In genomic region chr6:19851273-19852089, GRCh38 we compare ENCODE assay signal across 8 cellular contexts. TPM values are rescaled to one million over a fixed set of nuclear protein-coding genes. Genes with fewer than 3 reads are reported as not detected.
DNase-seq lines count a peak whose midpoint lies in the region; ATAC-seq and TF ChIP-seq lines count a peak whose summit lies in the region.

No MANE protein-coding gene starts in this region.

- no peaks in the 10 kb centered on the region for H3K36me3 ChIP-seq in HEK293 (ENCODE audit: control insufficient read depth in 2 of 2, insufficient read depth in 1 of 2, low read length in 2 of 2)
- no peaks in the 10 kb centered on the region for H3K36me3 ChIP-seq in ascending aorta

- no peaks in the 10 kb centered on the region for H3K36me3 Mint-ChIP-seq in activated T-helper 17 cell treated with anti-CD3 and anti-CD28 coated beads, Interleukin-2, amount 50 U/mL, for 72 hours (ENCODE audit: low read depth)

- DNase-seq in NCI-H2107 (lab: John Stamatoyannopoulos, UW): peak; percentile 23
- no peak for DNase-seq in ascending aorta (ENCODE audit: low spot score in 2 of 2)
- DNase-seq in right cardiac atrium: no peak
- peak; percentile 45 for DNase-seq in skeletal muscle cell (ENCODE audit: low read depth)

- no peaks in the 10 kb centered on the region for H3K27me3 ChIP-seq in ascending aorta
- no peaks in the 10 kb centered on the region for H3K27me3 ChIP-seq in right cardiac atrium (ENCODE audit: control insufficient read depth, insufficient read depth)

- no peak overlapping the region for H3K4me3 Mint-ChIP-seq in activated T-helper 17 cell treated with anti-CD3 and anti-CD28 coated beads, Interleukin-2, amount 50 U/mL, for 72 hours

- POLR2A ChIA-PET in HEK293 (lab: Yijun Ruan, JAX): interaction anchor here (8.5 kb wide), 1 partner anchor 13 kb away, joined by 73 read pairs; the partner anchor contains the start of gene ID4

- H3K4me1 Mint-ChIP-seq in activated T-helper 17 cell treated with anti-CD3 and anti-CD28 coated beads, Interleukin-2, amount 50 U/mL, for 72 hours: no peaks in the 10 kb centered on the region

- peak; percentile 92 to 93 for ATAC-seq in right cardiac atrium
- ATAC-seq in activated T-helper 17 cell treated with anti-CD3 and anti-CD28 coated beads, Interleukin-2, amount 50 U/mL, for 72 hours (replicated peaks): no peak
- ATAC-seq in activated CD4-positive, CD25-positive, alpha-beta regulatory T cell treated with anti-CD3 and anti-CD28 coated beads, Interleukin-2, amount 50 U/mL, for 24 hours: no peak

- H3K4me3 ChIP-seq in HEK293 (ENCODE audit: low read depth, low read length): no peak overlapping the region
- peak overlapping the region in 1 of 2 donors; percentile 48 for H3K4me3 ChIP-seq in ascending aorta
- peak overlapping the region; percentile 7 for H3K4me3 ChIP-seq in right cardiac atrium (ENCODE audit: low read length)
- no peak overlapping the region for H3K4me3 ChIP-seq in skeletal muscle cell (ENCODE audit: low read depth, low read length)

- H3K9me3 ChIP-seq in HEK293 (ENCODE audit: control insufficient read depth, insufficient read depth, low read depth, low read length) (no peaks in the 10 kb centered on the region), ascending aorta (no peaks in the 10 kb centered on the region), right cardiac atrium (ENCODE audit: control insufficient read depth, low read length) (no peaks in the 10 kb centered on the region)

- WGBS in right cardiac atrium: 27% methylated on average over 10 of the region's 10 CpGs

- no peak overlapping the region for H3K27ac Mint-ChIP-seq in activated T-helper 17 cell treated with anti-CD3 and anti-CD28 coated beads, Interleukin-2, amount 50 U/mL, for 72 hours

- H3K4me1 ChIP-seq in HEK293 (ENCODE audit: control insufficient read depth, insufficient read depth, low read length): peaks cover 13% of the 10 kb centered on the region
- H3K4me1 ChIP-seq in ascending aorta: peaks cover 5 to 15% of the 10 kb centered on the region in 2 donors
- no peaks in the 10 kb centered on the region for H3K4me1 ChIP-seq in right cardiac atrium (ENCODE audit: control insufficient read depth, insufficient read depth, low read length)

- peaks cover 6% of the 10 kb centered on the region for H3K27me3 Mint-ChIP-seq in activated T-helper 17 cell treated with anti-CD3 and anti-CD28 coated beads, Interleukin-2, amount 50 U/mL, for 72 hours

- H3K27ac ChIP-seq in C4-2B (no peak overlapping the region), HEK293 (ENCODE audit: extremely low read depth, low read depth, low read length) (peak overlapping the region; percentile 54; the same call in 1 of the 2 replicates), ascending aorta (peak overlapping the region; percentile 76 to 89), right cardiac atrium (ENCODE audit: low read length) (peak overlapping the region; percentile 21)

- no peaks in the 10 kb centered on the region for H3K9me3 Mint-ChIP-seq in activated T-helper 17 cell treated with anti-CD3 and anti-CD28 coated beads, Interleukin-2, amount 50 U/mL, for 72 hours

- CTCF ChIA-PET in HEK293 (lab: Yijun Ruan, JAX): interaction anchor here (0.6 to 2.9 kb wide), 39 partner anchors 10 to 860 kb away, joined by 3 to 12 read pairs (median 4); no protein-coding TSS in a partner anchor

- TF ChIP-seq CTCF in C4-2B (conservative IDR thresholded peaks at IDR 0.05): peak; percentile 95
- TF ChIP-seq CTCF in HEK293 (tag by site-specific recombination; IDR thresholded peaks at IDR 0.05): peak; percentile 65
- TF ChIP-seq CTCF in ascending aorta (IDR thresholded peaks at IDR 0.05): peak; percentile 75 to 97 (median 89)

- intact Hi-C loops in ascending aorta (cut with DNase I): loop anchor here (2.0 to 10.0 kb wide), 5 partner anchors 39 to 1327 kb away; no protein-coding TSS in a partner anchor
- intact Hi-C loops in right cardiac atrium (cut with DNase I): loop anchor here in 2 of 4 donors (10.0 kb wide), 2 partner anchors 827 to 1107 kb away; no protein-coding TSS in a partner anchor

TF ChIP-seq in HEK293, 187 proteins besides CTCF, POLR2A, EP300 and RAD21 (continues in another document):
- no peak for TF ChIP-seq ZNF112 (tag by site-specific recombination; IDR thresholded peaks at IDR 0.05)
- TF ChIP-seq SCRT1 (tag by site-specific recombination; IDR thresholded peaks at IDR 0.05; ENCODE audit: borderline replicate concordance): peak; percentile 91
- no peak for TF ChIP-seq ZNF501 (tag by site-specific recombination; IDR thresholded peaks at IDR 0.05)
- TF ChIP-seq OVOL3 (tag by site-specific recombination; IDR thresholded peaks at IDR 0.05): no peak
- no peak for TF ChIP-seq GLIS2 (tag by site-specific recombination; IDR thresholded peaks at IDR 0.05)
- TF ChIP-seq ZNF555 (tag by site-specific recombination; conservative IDR thresholded peaks at IDR 0.05): no peak
- no peak for TF ChIP-seq FEZF1 (tag by site-specific recombination; IDR thresholded peaks at IDR 0.05)
- TF ChIP-seq ZNF223 (tag by site-specific recombination; IDR thresholded peaks at IDR 0.05): no peak
- TF ChIP-seq ZNF140 (tag by site-specific recombination; IDR thresholded peaks at IDR 0.05): no peak
- no peak for TF ChIP-seq ZNF121 (tag by site-specific recombination; IDR thresholded peaks at IDR 0.05)
- TF ChIP-seq ZNF548 (tag by site-specific recombination; IDR thresholded peaks at IDR 0.05): no peak
- TF ChIP-seq ZNF514 (tag by site-specific recombination; IDR thresholded peaks at IDR 0.05): no peak
- 0 out of 2 replicates have a peak, but pooled peaks have one; percentile 29 for TF ChIP-seq KLF8 (tag by site-specific recombination; IDR thresholded peaks at IDR 0.05)
- TF ChIP-seq, protein P1, sequence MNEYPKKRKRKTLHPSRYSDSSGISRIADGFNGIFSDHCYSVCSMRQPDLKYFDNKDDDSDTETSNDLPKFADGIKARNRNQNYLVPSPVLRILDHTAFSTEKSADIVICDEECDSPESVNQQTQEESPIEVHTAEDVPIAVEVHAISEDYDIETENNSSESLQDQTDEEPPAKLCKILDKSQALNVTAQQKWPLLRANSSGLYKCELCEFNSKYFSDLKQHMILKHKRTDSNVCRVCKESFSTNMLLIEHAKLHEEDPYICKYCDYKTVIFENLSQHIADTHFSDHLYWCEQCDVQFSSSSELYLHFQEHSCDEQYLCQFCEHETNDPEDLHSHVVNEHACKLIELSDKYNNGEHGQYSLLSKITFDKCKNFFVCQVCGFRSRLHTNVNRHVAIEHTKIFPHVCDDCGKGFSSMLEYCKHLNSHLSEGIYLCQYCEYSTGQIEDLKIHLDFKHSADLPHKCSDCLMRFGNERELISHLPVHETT (tag by site-specific recombination; IDR thresholded peaks at IDR 0.05): no peak
- no peak for TF ChIP-seq ELK4 (IDR thresholded peaks at IDR 0.05; ENCODE audit: borderline replicate concordance, low read depth, low read length)
- TF ChIP-seq RBAK (tag by site-specific recombination; IDR thresholded peaks at IDR 0.05): no peak
- no peak for TF ChIP-seq ZNF549 (tag by site-specific recombination; IDR thresholded peaks at IDR 0.05)
- TF ChIP-seq, protein P2, sequence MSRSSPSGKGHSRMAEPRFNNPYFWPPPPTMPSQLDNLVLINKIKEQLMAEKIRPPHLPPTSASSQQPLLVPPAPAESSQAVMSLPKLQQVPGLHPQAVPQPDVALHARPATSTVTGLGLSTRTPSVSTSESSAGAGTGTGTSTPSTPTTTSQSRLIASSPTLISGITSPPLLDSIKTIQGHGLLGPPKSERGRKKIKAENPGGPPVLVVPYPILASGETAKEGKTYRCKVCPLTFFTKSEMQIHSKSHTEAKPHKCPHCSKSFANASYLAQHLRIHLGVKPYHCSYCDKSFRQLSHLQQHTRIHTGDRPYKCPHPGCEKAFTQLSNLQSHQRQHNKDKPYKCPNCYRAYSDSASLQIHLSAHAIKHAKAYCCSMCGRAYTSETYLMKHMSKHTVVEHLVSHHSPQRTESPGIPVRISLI (tag by site-specific recombination; IDR thresholded peaks at IDR 0.05): peak; percentile 54; the same call in 1 of the 2 replicates
- TF ChIP-seq ZNF169 (tag by site-specific recombination; IDR thresholded peaks at IDR 0.05): no peak
- no peak for TF ChIP-seq ZNF623 (tag by site-specific recombination; IDR thresholded peaks at IDR 0.05)
- no peak for TF ChIP-seq GLI2 (tag by site-specific recombination; IDR thresholded peaks at IDR 0.05; ENCODE audit: borderline replicate concordance, low read depth)
- no peak for TF ChIP-seq ZNF645 (tag by site-specific recombination; IDR thresholded peaks at IDR 0.05)

RNA-seq across cellular contexts. Expression of gene ID4, which starts 14.3 kb away (rescaled TPM):
- total RNA-seq in ascending aorta (103 TPM), right cardiac atrium (10 to 100 TPM; 32.3 to 74.5 (median 36.8) TPM)
- 57.3 TPM for polyA plus RNA-seq in right cardiac atrium
- total RNA-seq in activated T-helper 17 cell treated with anti-CD3 and anti-CD28 coated beads, Interleukin-2, amount 50 U/mL, for 72 hours: not detected

Comparison
In these comparisons a context has a peak if more than half of its experiments do, and no peak if none do; other contexts are left out.
1. DNase-seq: peak in NCI-H2107 (single experiment) and skeletal muscle cell (single experiment); none in ascending aorta (0 of 2) and right cardiac atrium (0 of 3).
2. ATAC-seq: peak in right cardiac atrium (2 of 2); none in activated T-helper 17 cell treated with anti-CD3 and anti-CD28 coated beads, Interleukin-2, amount 50 U/mL, for 72 hours (single experiment) and activated CD4-positive, CD25-positive, alpha-beta regulatory T cell treated with anti-CD3 and anti-CD28 coated beads, Interleukin-2, amount 50 U/mL, for 24 hours (0 of 2).
3. RNA of gene ID4, which starts 14.3 kb away (total RNA-seq): 103 TPM in ascending aorta (single experiment) and 32.3 to 74.5 TPM in right cardiac atrium; not detected in activated T-helper 17 cell treated with anti-CD3 and anti-CD28 coated beads, Interleukin-2, amount 50 U/mL, for 72 hours; every median in the first group is over 10 times any median in the second.
4. Peak in every context shown above with its lines, with median percentiles within 50 percentile points of each other: CTCF ChIP-seq.